13 cellular contexts compared by ENCODE assay signal in genomic region chr2:137185378-137186078, GRCh38.
DNase-seq lines count a peak whose midpoint lies in the region; ATAC-seq, FAIRE-seq and TF ChIP-seq lines count a peak whose summit lies in the region.
"Had no signal": no experiment of that assay in that cellular context is flagged by ENCODE, and none has a peak within 500 bp of the region (broad histone marks: within the 10 kb centered on the region; RNA-seq: fewer than 3 reads in every experiment).

No MANE protein-coding gene starts in this region.

- in situ Hi-C loops in HepG2 (cut with HindIII; ENCODE audit: extremely low pct_ligation_motif_present, low pct_unique_long_range_greater_than_20kb) (no loop called here), astrocyte of the cerebellum (cut with HindIII; ENCODE audit: low sequenced_read_pairs) (no loop called here)

- TF ChIP-seq POLR2A in HepG2 (IDR thresholded peaks at IDR 0.05; ENCODE audit: insufficient read depth in 1 of 2, low read depth in 2 of 2, low read length in 2 of 2) (no peak), right lobe of liver (IDR thresholded peaks at IDR 0.05) (no peak)

- no peak for TF ChIP-seq CTCF in HepG2 (CRISPR knock-in tag; IDR thresholded peaks at IDR 0.05)
- TF ChIP-seq CTCF in right lobe of liver (IDR thresholded peaks at IDR 0.05) = no peak
- TF ChIP-seq CTCF in astrocyte of the cerebellum (IDR thresholded peaks at IDR 0.05; ENCODE audit: low read depth, low read length, missing control alignments) = no peak

- no peak for ATAC-seq in HepG2
- ATAC-seq in right lobe of liver = no peak
- ATAC-seq in GM18867 (IDR thresholded peaks at IDR 0.05; ENCODE audit: unreplicated experiment) = no peak
- ATAC-seq: PC-3 had no signal

- H3K4me3 ChIP-seq in HepG2 (replicated peaks in 1 of 3; ENCODE audit: insufficient read depth in 1 of 3, low read depth in 2 of 3, low read length in 3 of 3) (no peak overlapping the region), right lobe of liver (no peak overlapping the region), astrocyte of the cerebellum (ENCODE audit: low read depth, low read length) (no peak overlapping the region)
- H3K4me3 ChIP-seq: SK-N-MC had no signal

- CTCF ChIA-PET in HepG2 (lab: Yijun Ruan, JAX; ENCODE audit: low intra/inter-chr PET ratio, low total read pairs) = no interaction called here

- no peak for TF ChIP-seq RAD21 in HepG2 (CRISPR knock-in tag; IDR thresholded peaks at IDR 0.05)

- FAIRE-seq in HepG2 (lab: Jason Lieb, UNC) = no peak

- 25% methylated on average over 3 of the region's 3 CpGs for WGBS in HepG2 (ENCODE audit: low lambda C conversion rate)
- 68% methylated on average over 3 of the region's 3 CpGs for WGBS in right lobe of liver (ENCODE audit: insufficient coverage, low coverage, low lambda C conversion rate, missing lambda C conversion rate)

- H3K36me3 ChIP-seq in HepG2 (replicated peaks in 1 of 2; ENCODE audit: control insufficient read depth in 1 of 2, insufficient read depth in 2 of 2, low read length in 2 of 2) (no peaks in the 10 kb centered on the region), right lobe of liver (no peaks in the 10 kb centered on the region)

- TF ChIP-seq EP300 in HepG2 (IDR thresholded peaks at IDR 0.05; ENCODE audit: low read depth in 2 of 2, low read length in 2 of 2) (no peak), HepG2 (CRISPR knock-in tag; IDR thresholded peaks at IDR 0.05; ENCODE audit: borderline replicate concordance) (no peak)

- H3K9ac ChIP-seq in HepG2 (ENCODE audit: insufficient read depth, low read depth, low read length) = no peak overlapping the region

- H3K9me3 ChIP-seq in HepG2 (ENCODE audit: low read length) = no peaks in the 10 kb centered on the region
- no peaks in the 10 kb centered on the region for H3K9me3 ChIP-seq in right lobe of liver

- no peaks in the 10 kb centered on the region for H4K20me1 ChIP-seq in HepG2 (ENCODE audit: insufficient read depth, low read length)

- no peak overlapping the region for H3K4me2 ChIP-seq in HepG2 (ENCODE audit: low read depth, low read length)

- no peaks in the 10 kb centered on the region for H3K79me2 ChIP-seq in HepG2 (ENCODE audit: insufficient read depth, low read length)

- H3K4me1 ChIP-seq in HepG2 (ENCODE audit: insufficient read depth, low read length) = no peaks in the 10 kb centered on the region
- H3K4me1 ChIP-seq in right lobe of liver = no peaks in the 10 kb centered on the region

- H3K27me3 ChIP-seq in HepG2 (ENCODE audit: control insufficient read depth in 1 of 2, insufficient read depth in 2 of 2, low read length in 2 of 2) = no peaks in the 10 kb centered on the region
- H3K27me3 ChIP-seq in right lobe of liver = no peaks in the 10 kb centered on the region

- DNase-seq in HepG2 (ENCODE audit: low spot score) = no peak
- no peak for DNase-seq in right lobe of liver
- peak; percentile 64 for DNase-seq in astrocyte of the cerebellum (ENCODE audit: low read depth)
- peak; percentile 21 for DNase-seq in fibroblast of gingiva (ENCODE audit: low read depth)
- no peak for DNase-seq in amygdala (lab: John Stamatoyannopoulos, UW)
- DNase-seq in HuH-7.5 (ENCODE audit: low spot score) = no peak
- no peak for DNase-seq in GDM1 (lab: John Stamatoyannopoulos, UW)
- DNase-seq: C1 segment of cervical spinal cord, NCI-H1694 treated with DMSO at 0.1 percent for 48 hours, NCI-H446, PC-3 had no signal

- H3K27ac ChIP-seq in HepG2 (ENCODE audit: extremely low read length, insufficient read depth, low read length) (no peak overlapping the region), right lobe of liver (no peak overlapping the region)
- H3K27ac ChIP-seq: SK-N-MC had no signal

- BruUV-seq in HepG2 (replicated peaks; lab: Mats Ljungman, UMichigan) = no TSS peak

- intact Hi-C loops in HepG2 (cut with micrococcal nuclease; ENCODE audit: unreplicated experiment) (no loop called here), right lobe of liver (cut with DNase I) (no loop called here)

- POLR2A ChIA-PET in HepG2 (lab: Yijun Ruan, JAX) = no interaction called here

- no peak overlapping the region for H2AFZ ChIP-seq in HepG2 (ENCODE audit: low read length)

TF ChIP-seq in HepG2, 621 proteins besides CTCF, POLR2A, EP300 and RAD21:
- peak; percentile 99 for TF ChIP-seq ZNF260 (CRISPR knock-in tag; IDR thresholded peaks at IDR 0.05; ENCODE audit: borderline replicate concordance, low read depth)
- no peak for TF ChIP-seq MIER3 (CRISPR knock-in tag; IDR thresholded peaks at IDR 0.05; ENCODE audit: borderline replicate concordance)

Comparison
In these comparisons a context has a peak if more than half of its experiments do, and no peak if none do; other contexts are left out.
1. DNase-seq: peak in astrocyte of the cerebellum (single experiment) and fibroblast of gingiva (single experiment); none in HepG2 (single experiment), right lobe of liver (0 of 3), amygdala (0 of 56), HuH-7.5 (single experiment) and GDM1 (single experiment).